In genomic region chr1:22024485-22025367, GRCh38 we compare ENCODE assay signal across 8 cellular contexts. TPM values are rescaled to one million over a fixed set of nuclear protein-coding genes. Genes with fewer than 3 reads are reported as not detected.
A peak's percentile ranks its signal among the peaks of the same experiment; 100 is the strongest.
DNase-seq lines count a peak whose midpoint lies in the region; ATAC-seq and TF ChIP-seq lines count a peak whose summit lies in the region.

No MANE protein-coding gene starts in this region.

- no peaks in the 10 kb centered on the region for H3K9me3 ChIP-seq in thymus (ENCODE audit: control insufficient read depth)

- peak overlapping the region; percentile 96 for H3K27ac ChIP-seq in thymus (ENCODE audit: low read depth)

- no peaks in the 10 kb centered on the region for H3K36me3 ChIP-seq in thymus (ENCODE audit: control insufficient read depth, insufficient read depth)

- ATAC-seq in GM19463 (IDR thresholded peaks at IDR 0.05; ENCODE audit: unreplicated experiment), result peak; percentile 34
- ATAC-seq in omental fat pad (ENCODE audit: low FRiP score), result peak; percentile 64

- H3K27me3 ChIP-seq in thymus (ENCODE audit: control insufficient read depth, insufficient read depth), result no peaks in the 10 kb centered on the region

- H3K4me1 ChIP-seq in thymus (ENCODE audit: control insufficient read depth, insufficient read depth, low read length), result peaks cover 4% of the 10 kb centered on the region

- no peak for TF ChIP-seq CTCF in omental fat pad (IDR thresholded peaks at IDR 0.05)

- 1% methylated on average over 33 of the region's 33 CpGs for WGBS in thymus

- peak overlapping the region; percentile 63 for H3K4me3 ChIP-seq in thymus (ENCODE audit: low read length)

- DNase-seq in COLO668 (lab: John Stamatoyannopoulos, UW; ENCODE audit: unreplicated experiment), result peak; percentile 74
- DNase-seq in HK-2 (ENCODE audit: unreplicated experiment), result peak; percentile 58
- peak; percentile 78 for DNase-seq in RPMI8226
- DNase-seq in activated gamma-delta T cell treated with Interleukin-2 at 50 U/mL for 16 hours, result peak; percentile 75
- peak; percentile 86 for DNase-seq in foreskin melanocyte
- peak; percentile 34 for DNase-seq in omental fat pad (ENCODE audit: low spot score)

RNA-seq across cellular contexts. Expression of gene CELA3A, which starts 23.3 kb away (rescaled TPM):
- total RNA-seq in omental fat pad, result 1 to 10 TPM in 1 of 4 donors, under 1 TPM in 1, not detected in 2; 0.74 to 2.4 TPM
- polyA plus RNA-seq in thymus, result 5.2 TPM

RNA-seq across cellular contexts. Expression of gene CDC42, which starts 27.8 kb away (rescaled TPM):
- total RNA-seq in omental fat pad, result 100 to 1,000 TPM; 186 to 260 (median 205) TPM
- polyA plus RNA-seq in thymus, result 227 TPM

RNA-seq across cellular contexts. Expression of gene CELA3B, which starts 47.9 kb away (rescaled TPM):
- 1 to 10 TPM in 1 of 4 donors, not detected in 3; 2.0 TPM for total RNA-seq in omental fat pad
- polyA plus RNA-seq in thymus, result 0.32 TPM

Comparison
In these comparisons a context has a peak if more than half of its experiments do, and no peak if none do; other contexts are left out.
1. Peak in every context shown above with its lines: DNase-seq, ATAC-seq, H3K4me3 ChIP-seq and H3K27ac ChIP-seq.
2. DNase-seq: peak in every context shown above with its lines; median percentile 86 in foreskin melanocyte; 78 in RPMI8226; 75 in activated gamma-delta T cell treated with Interleukin-2 at 50 U/mL for 16 hours; 74 in COLO668; 58 in HK-2; 34 in omental fat pad.